22 cellular contexts compared by ENCODE assay signal in the genomic region with DNA sequence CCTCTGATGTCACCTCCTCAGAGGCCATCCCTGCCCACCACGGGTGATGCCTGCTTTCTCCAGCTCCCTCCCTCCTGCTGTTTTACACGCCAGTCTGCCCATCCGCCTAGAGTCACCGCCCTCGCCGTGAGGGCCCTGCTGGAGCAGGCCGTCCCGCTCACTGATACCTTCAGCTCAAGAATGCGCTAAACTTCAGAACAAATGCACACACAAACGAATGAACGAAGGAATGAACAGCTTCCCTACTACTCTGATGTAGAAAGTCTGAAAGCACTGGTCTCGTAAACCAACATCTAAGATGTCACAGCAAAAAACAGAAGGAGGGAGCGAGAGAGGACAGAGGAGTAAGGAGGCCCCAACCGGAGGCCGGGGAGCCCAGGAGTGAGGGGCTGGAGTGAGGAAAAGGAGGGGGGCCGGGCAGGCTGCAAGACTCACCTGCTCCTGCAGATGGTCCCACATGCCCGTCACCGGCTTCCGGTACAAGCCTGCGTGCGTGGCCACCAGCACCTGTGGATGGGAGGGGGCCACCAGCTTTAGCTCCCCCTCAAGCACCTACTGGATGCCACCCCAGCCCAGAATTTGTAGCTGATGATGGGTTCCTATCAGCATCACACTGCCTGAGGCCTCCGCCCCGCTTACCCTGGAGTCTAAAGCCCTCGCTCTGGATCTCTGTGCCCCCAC. TPM values are rescaled to one million over a fixed set of nuclear protein-coding genes. Genes with fewer than 3 reads are reported as not detected.
A peak's percentile ranks its signal among the peaks of the same experiment; 100 is the strongest.
DNase-seq lines count a peak whose midpoint lies in the region; ATAC-seq and TF ChIP-seq lines count a peak whose summit lies in the region.
"Had no signal": no experiment of that assay in that cellular context is flagged by ENCODE, and none has a peak within 500 bp of the region (broad histone marks: within the 10 kb centered on the region; RNA-seq: fewer than 3 reads in every experiment).

No MANE protein-coding gene starts in this region.

- H3K4me3 ChIP-seq in Panc1 (ENCODE audit: low read depth in 2 of 2, low read length in 2 of 2) (no peak overlapping the region), transverse colon (no peak overlapping the region), PC-9 (no peak overlapping the region)
- H3K4me3 ChIP-seq: GM12878, HAP-1, Peyer's patch, sigmoid colon, tibial nerve had no signal

- H3K79me2 ChIP-seq in PC-9 (ENCODE audit: low read depth): peaks cover 41% of the 10 kb centered on the region

- no peak for TF ChIP-seq CTCF in Panc1 (IDR thresholded peaks at IDR 0.05)
- TF ChIP-seq CTCF in endothelial cell (IDR thresholded peaks at IDR 0.05; ENCODE audit: unreplicated experiment): no peak
- TF ChIP-seq CTCF in transverse colon (IDR thresholded peaks at IDR 0.05): no peak
- no peak for TF ChIP-seq CTCF in natural killer cell (IDR thresholded peaks at IDR 0.05)
- TF ChIP-seq CTCF in PC-9 (conservative IDR thresholded peaks at IDR 0.05): no peak

- no peaks in the 10 kb centered on the region for H3K27me3 Mint-ChIP-seq in activated naive CD4-positive, alpha-beta T cell treated with anti-CD3 and anti-CD28 coated beads, Interleukin-2, amount 50 U/mL, for 24 hours
- H3K27me3 Mint-ChIP-seq in endothelial cell (ENCODE audit: unreplicated experiment) (peaks cover 36% of the 10 kb centered on the region), natural killer cell (ENCODE audit: low read depth in 2 of 2) (no peaks in the 10 kb centered on the region)

- H3K36me3 ChIP-seq in Panc1 (ENCODE audit: control insufficient read depth, insufficient read depth, low read length) (no peaks in the 10 kb centered on the region), transverse colon (peaks cover 0 to 5% (median 0%) of the 10 kb centered on the region in 4 donors), PC-9 (ENCODE audit: low read depth) (peaks cover 21% of the 10 kb centered on the region)

- TF ChIP-seq POLR2A in transverse colon (IDR thresholded peaks at IDR 0.05): no peak

- no peaks in the 10 kb centered on the region for H3K9me3 ChIP-seq in Panc1 (ENCODE audit: control insufficient read depth, insufficient read depth, low read depth, low read length)
- no peaks in the 10 kb centered on the region for H3K9me3 ChIP-seq in transverse colon
- no peaks in the 10 kb centered on the region for H3K9me3 ChIP-seq in PC-9 (ENCODE audit: insufficient read depth, low read depth)
- H3K9me3 ChIP-seq: HAP-1, Peyer's patch, sigmoid colon, tibial nerve had no signal

- peaks cover 9% of the 10 kb centered on the region for H3K36me3 Mint-ChIP-seq in activated naive CD4-positive, alpha-beta T cell treated with anti-CD3 and anti-CD28 coated beads, Interleukin-2, amount 50 U/mL, for 24 hours
- H3K36me3 Mint-ChIP-seq in endothelial cell (ENCODE audit: low read depth, unreplicated experiment) (peaks cover 36% of the 10 kb centered on the region), natural killer cell (no peaks in the 10 kb centered on the region)

- H3K4me1 ChIP-seq in Panc1 (ENCODE audit: control insufficient read depth, insufficient read depth, low read length): peaks cover 36% of the 10 kb centered on the region
- peaks cover 11 to 41% (median 33%) of the 10 kb centered on the region in 4 donors for H3K4me1 ChIP-seq in transverse colon
- peaks cover 25% of the 10 kb centered on the region for H3K4me1 ChIP-seq in PC-9 (replicated peaks; ENCODE audit: insufficient read depth)

- BruUV-seq in Panc1 (replicated peaks; lab: Mats Ljungman, UMichigan) (no TSS peak), PC-9 (replicated peaks; lab: Mats Ljungman, UMichigan) (no TSS peak)

- peak overlapping the region; percentile 31 for H3K27ac Mint-ChIP-seq in activated naive CD4-positive, alpha-beta T cell treated with anti-CD3 and anti-CD28 coated beads, Interleukin-2, amount 50 U/mL, for 24 hours
- peak overlapping the region; percentile 80 for H3K27ac Mint-ChIP-seq in endothelial cell (ENCODE audit: unreplicated experiment)
- peak overlapping the region in 1 of 2 donors; percentile 36 for H3K27ac Mint-ChIP-seq in natural killer cell

- TF ChIP-seq EP300 in transverse colon (IDR thresholded peaks at IDR 0.05; ENCODE audit: low read depth): no peak

- no peak overlapping the region for H3K4me2 ChIP-seq in PC-9

- intact Hi-C loops in Panc1 (cut with micrococcal nuclease; ENCODE audit: unreplicated experiment) (no loop called here), transverse colon (cut with DNase I; ENCODE audit: low total_unique reads) (no loop called here), natural killer cell (cut with micrococcal nuclease) (no loop called here), PC-9 (cut with micrococcal nuclease; ENCODE audit: unreplicated experiment) (no loop called here)

- CTCF ChIA-PET in Panc1 (lab: Charles Lee): no interaction called here
- CTCF ChIA-PET in PC-9 (lab: Charles Lee): no interaction called here

- H3K9me3 Mint-ChIP-seq in activated naive CD4-positive, alpha-beta T cell treated with anti-CD3 and anti-CD28 coated beads, Interleukin-2, amount 50 U/mL, for 24 hours: no peaks in the 10 kb centered on the region
- H3K9me3 Mint-ChIP-seq in endothelial cell (ENCODE audit: unreplicated experiment) (no peaks in the 10 kb centered on the region), natural killer cell (no peaks in the 10 kb centered on the region)

- WGBS in transverse colon (ENCODE audit: low coverage in 1 of 2), 2 donors: 92 to 95% methylated on average over 7 to 24 of the region's 24 CpGs

- H3K4me3 Mint-ChIP-seq in activated naive CD4-positive, alpha-beta T cell treated with anti-CD3 and anti-CD28 coated beads, Interleukin-2, amount 50 U/mL, for 24 hours: no peak overlapping the region
- H3K4me3 Mint-ChIP-seq in endothelial cell (ENCODE audit: unreplicated experiment) (peak overlapping the region; percentile 85), natural killer cell (no peak overlapping the region)

- no peak for ATAC-seq in Panc1
- ATAC-seq in natural killer cell: no peak
- ATAC-seq: GM12878, left cardiac atrium, SK-N-SH treated with all-trans-retinoic acid at 6 μM for 48 hours had no signal

- POLR2A ChIA-PET in Panc1 (lab: Charles Lee): no interaction called here
- POLR2A ChIA-PET in PC-9 (lab: Charles Lee; ENCODE audit: unreplicated experiment): no interaction called here

- peak overlapping the region; percentile 39; the same call in 1 of the 2 replicates for H3K27ac ChIP-seq in Panc1 (ENCODE audit: low read length)
- no peak overlapping the region for H3K27ac ChIP-seq in transverse colon
- H3K27ac ChIP-seq in PC-9: no peak overlapping the region
- H3K27ac ChIP-seq: Peyer's patch, sigmoid colon had no signal

- H4K20me1 ChIP-seq in PC-9 (ENCODE audit: insufficient read depth): peaks cover 61% of the 10 kb centered on the region

- no peak overlapping the region for H2AFZ ChIP-seq in PC-9

- H3K9me2 ChIP-seq in PC-9 (ENCODE audit: insufficient read depth): no peaks in the 10 kb centered on the region

- peaks cover 69% of the 10 kb centered on the region for H3F3A ChIP-seq in PC-9 (ENCODE audit: insufficient read depth, low read depth)

- H3K4me1 Mint-ChIP-seq in activated naive CD4-positive, alpha-beta T cell treated with anti-CD3 and anti-CD28 coated beads, Interleukin-2, amount 50 U/mL, for 24 hours: peaks cover 40% of the 10 kb centered on the region
- peaks cover 19% of the 10 kb centered on the region for H3K4me1 Mint-ChIP-seq in endothelial cell (ENCODE audit: unreplicated experiment)
- peaks cover 14 to 20% of the 10 kb centered on the region in 2 donors for H3K4me1 Mint-ChIP-seq in natural killer cell

- H3K27me3 ChIP-seq in Panc1 (ENCODE audit: control insufficient read depth, insufficient read depth, low read length) (no peaks in the 10 kb centered on the region), transverse colon (no peaks in the 10 kb centered on the region), PC-9 (ENCODE audit: insufficient read depth, low read depth) (no peaks in the 10 kb centered on the region)
- H3K27me3 ChIP-seq: Peyer's patch, sigmoid colon, tibial nerve had no signal

- DNase-seq in activated naive CD4-positive, alpha-beta T cell (lab: John Stamatoyannopoulos, UW): no peak
- DNase-seq in Panc1 (ENCODE audit: low read depth, low spot score): no peak
- no peak for DNase-seq in endothelial cell (ENCODE audit: low spot score)
- DNase-seq in transverse colon: peak; percentile 8
- no peak for DNase-seq in natural killer cell
- no peak for DNase-seq in globus pallidus (ENCODE audit: low spot score)
- no peak for DNase-seq in PC-9
- DNase-seq: activated CD4-positive, alpha-beta T cell treated with anti-CD3 and anti-CD28 coated beads for 4 hours; activated effector memory CD4-positive, alpha-beta T cell treated with Interleukin-2 at 50 U/mL for 16 hours; effector CD8-positive, alpha-beta T cell; midbrain; NCI-H187 treated with DMSO at 0.1 percent for 48 hours; NCI-H2227 treated with DMSO at 0.1 percent for 48 hours; stimulated activated naive CD4-positive, alpha-beta T cell had no signal

- in situ Hi-C loops in Panc1 (cut with HindIII; ENCODE audit: low pct_unique_long_range_greater_than_20kb, low sequenced_read_pairs): no loop called here
- in situ Hi-C loops in transverse colon (cut with MboI; ENCODE audit: low pct_ligation_motif_present in 1 of 4, low pct_unique_long_range_greater_than_20kb in 1 of 4, low sequenced_read_pairs in 3 of 4): loop anchor here in 1 of 4 donors (10.0 to 25.0 kb wide), 2 partner anchors 49 to 376 kb away; a partner anchor contains a TSS

RNA-seq across cellular contexts. Expression of a gene that starts 4.0 kb away (rescaled TPM):
- total RNA-seq in Panc1 (2021; ENCODE audit: unreplicated experiment): 76.7 TPM
- polyA plus RNA-seq in Panc1 (2012; ENCODE audit: insufficient read length): 59.6 TPM
- total RNA-seq in endothelial cell (ENCODE audit: unreplicated experiment): 96.0 TPM
- 100 to 1,000 TPM in 2 of 4 donors, 10 to 100 TPM in 2; 60.8 to 128 (median 99.6) TPM for total RNA-seq in transverse colon
- 100 to 1,000 TPM; 228 to 253 (median 243) TPM for total RNA-seq in natural killer cell
- 82.7 and 85.6 TPM in 2 replicates for total RNA-seq in PC-9 (2021)

RNA-seq across cellular contexts. Expression of a gene that starts 12.4 kb away (rescaled TPM):
- total RNA-seq in Panc1 (2021; ENCODE audit: unreplicated experiment) (114 TPM), endothelial cell (ENCODE audit: unreplicated experiment) (231 TPM), transverse colon (100 to 1,000 TPM in 1 of 4 donors, 10 to 100 TPM in 3; 62.3 to 203 (median 66.8) TPM), natural killer cell (100 to 1,000 TPM; 116 to 132 (median 128) TPM), PC-9 (2021) (151 and 155 TPM in 2 replicates)
- polyA plus RNA-seq in Panc1 (2012; ENCODE audit: insufficient read length): 273 TPM

RNA-seq across cellular contexts. Expression of a gene that starts 13.8 kb away (rescaled TPM):
- total RNA-seq in Panc1 (2021; ENCODE audit: unreplicated experiment) (92.8 TPM), endothelial cell (ENCODE audit: unreplicated experiment) (48.2 TPM), transverse colon (10 to 100 TPM; 15.3 to 29.7 (median 22.7) TPM), natural killer cell (10 to 100 TPM; 12.8 to 17.8 (median 16.1) TPM), PC-9 (2021) (109 and 143 TPM in 2 replicates)
- 112 TPM for polyA plus RNA-seq in Panc1 (2012; ENCODE audit: insufficient read length)

RNA-seq across cellular contexts. Expression of a gene that starts 14.1 kb away (rescaled TPM):
- total RNA-seq in Panc1 (2021; ENCODE audit: unreplicated experiment) (43.2 TPM), endothelial cell (ENCODE audit: unreplicated experiment) (36.8 TPM), transverse colon (10 to 100 TPM; 26.4 to 80.8 (median 47.9) TPM), natural killer cell (10 to 100 TPM; 45.8 to 59.7 (median 54.4) TPM), PC-9 (2021) (52.1 and 62.3 TPM in 2 replicates)
- polyA plus RNA-seq in Panc1 (2012; ENCODE audit: insufficient read length): 68.0 TPM

RNA-seq across cellular contexts. Expression of a gene that starts 33.3 kb away (rescaled TPM):
- total RNA-seq in Panc1 (2021; ENCODE audit: unreplicated experiment) (1.5 TPM), endothelial cell (ENCODE audit: unreplicated experiment) (0.90 TPM), transverse colon (1 to 10 TPM in 1 of 4 donors, not detected in 3; 2.1 TPM), natural killer cell (1 to 10 TPM; 3.0 to 3.8 (median 3.4) TPM), PC-9 (2021) (0.85 TPM in 1 of 2 replicates, not detected in the other)
- 2.1 TPM for polyA plus RNA-seq in Panc1 (2012; ENCODE audit: insufficient read length)
- total RNA-seq: Peyer's patch had no signal
